ENCODE assay signal across 1 cellular context in genomic region chr10:22427101-22427500, GRCh38.
TF ChIP-seq lines count a peak whose summit lies in the region.

No MANE protein-coding gene starts in this region.

TF ChIP-seq in GM23338, 12 proteins besides CTCF, POLR2A, EP300 and RAD21 (continued from another document):
- TF ChIP-seq CREB1 (CRISPR knock-in tag; IDR thresholded peaks at IDR 0.05; ENCODE audit: low read depth): no peak
- no peak for TF ChIP-seq ZNF114 (CRISPR knock-in tag; IDR thresholded peaks at IDR 0.05)
- TF ChIP-seq POLR2AphosphoS5 (IDR thresholded peaks at IDR 0.05; ENCODE audit: low read depth): no peak
- no peak for TF ChIP-seq EZH2 (IDR thresholded peaks at IDR 0.05; ENCODE audit: low read depth, unreplicated experiment)
- TF ChIP-seq ZNF462 (CRISPR knock-in tag; IDR thresholded peaks at IDR 0.05): no peak
- no peak for TF ChIP-seq JUNB (IDR thresholded peaks at IDR 0.05; ENCODE audit: unreplicated experiment)
- TF ChIP-seq NANOG (IDR thresholded peaks at IDR 0.05; ENCODE audit: borderline replicate concordance): no peak
